26 cellular contexts compared by ENCODE assay signal in genomic region chr14:38175658-38176057, GRCh38. TPM values are rescaled to one million over a fixed set of nuclear protein-coding genes. Genes with fewer than 3 reads are reported as not detected.
DNase-seq lines count a peak whose midpoint lies in the region; ATAC-seq and TF ChIP-seq lines count a peak whose summit lies in the region.
"Had no signal": no experiment of that assay in that cellular context is flagged by ENCODE, and none has a peak within 500 bp of the region (broad histone marks: within the 10 kb centered on the region; RNA-seq: fewer than 3 reads in every experiment).

No MANE protein-coding gene starts in this region.

- TF ChIP-seq POLR2A in lower leg skin (IDR thresholded peaks at IDR 0.05): no peak

- no peak overlapping the region for H2BK120ac ChIP-seq in mesenchymal stem cell (ENCODE audit: low read depth, low read length)

- ATAC-seq in natural killer cell treated with Interleukin-12 subunit alpha and Interleukin-12 subunit beta and Interleukin-15 and Interleukin-18, amount 100 ng/mL, for 72 hours: peak; percentile 48 to 59
- ATAC-seq in natural killer cell (no peak), GM19468 (IDR thresholded peaks at IDR 0.05; ENCODE audit: extremely low read depth, unreplicated experiment) (peak; percentile 36), GM21367 (IDR thresholded peaks at IDR 0.05; ENCODE audit: unreplicated experiment) (no peak)
- peak; percentile 47 for ATAC-seq in activated T-helper 17 cell treated with anti-CD3 and anti-CD28 coated beads, Interleukin-2, amount 50 U/mL, for 72 hours (replicated peaks)
- ATAC-seq: A549 had no signal

- no peak overlapping the region for H2AFZ ChIP-seq in mesenchymal stem cell (ENCODE audit: low read depth, low read length)

- H3K4me1 ChIP-seq in mesenchymal stem cell (ENCODE audit: control insufficient read depth, insufficient read depth, low read depth, low read length): no peaks in the 10 kb centered on the region
- H3K4me1 ChIP-seq: A549; BE2C; BLaER1 treated with 17β-estradiol and CSF1 and Interleukin-3, amounts not matched to agents 10 nM and 100 nM had no signal

- H4K8ac ChIP-seq in mesenchymal stem cell (ENCODE audit: low read length): no peak overlapping the region

- H3K36me3 Mint-ChIP-seq in natural killer cell treated with Interleukin-12 subunit alpha and Interleukin-12 subunit beta and Interleukin-15 and Interleukin-18, amount 100 ng/mL, for 72 hours: peaks cover 21% of the 10 kb centered on the region
- H3K36me3 Mint-ChIP-seq in natural killer cell: peaks cover 7% of the 10 kb centered on the region
- no peaks in the 10 kb centered on the region for H3K36me3 Mint-ChIP-seq in activated T-helper 17 cell treated with anti-CD3 and anti-CD28 coated beads, Interleukin-2, amount 50 U/mL, for 72 hours (ENCODE audit: low read depth)
- H3K36me3 Mint-ChIP-seq: CD14-positive monocyte; CD4-positive, alpha-beta memory T cell had no signal

- H3K27ac Mint-ChIP-seq in natural killer cell treated with Interleukin-12 subunit alpha and Interleukin-12 subunit beta and Interleukin-15 and Interleukin-18, amount 100 ng/mL, for 72 hours: no peak overlapping the region
- no peak overlapping the region for H3K27ac Mint-ChIP-seq in natural killer cell
- no peak overlapping the region for H3K27ac Mint-ChIP-seq in activated T-helper 17 cell treated with anti-CD3 and anti-CD28 coated beads, Interleukin-2, amount 50 U/mL, for 72 hours
- H3K27ac Mint-ChIP-seq: CD14-positive monocyte; CD4-positive, alpha-beta memory T cell had no signal

- H3K4me1 Mint-ChIP-seq in natural killer cell treated with Interleukin-12 subunit alpha and Interleukin-12 subunit beta and Interleukin-15 and Interleukin-18, amount 100 ng/mL, for 72 hours (ENCODE audit: low read depth in 2 of 2): peaks cover 5 to 6% of the 10 kb centered on the region in 2 donors
- no peaks in the 10 kb centered on the region for H3K4me1 Mint-ChIP-seq in natural killer cell
- no peaks in the 10 kb centered on the region for H3K4me1 Mint-ChIP-seq in activated T-helper 17 cell treated with anti-CD3 and anti-CD28 coated beads, Interleukin-2, amount 50 U/mL, for 72 hours
- H3K4me1 Mint-ChIP-seq: CD14-positive monocyte; CD4-positive, alpha-beta memory T cell had no signal

- H3K4me3 Mint-ChIP-seq in natural killer cell treated with Interleukin-12 subunit alpha and Interleukin-12 subunit beta and Interleukin-15 and Interleukin-18, amount 100 ng/mL, for 72 hours: no peak overlapping the region
- H3K4me3 Mint-ChIP-seq in natural killer cell: no peak overlapping the region
- H3K4me3 Mint-ChIP-seq in activated T-helper 17 cell treated with anti-CD3 and anti-CD28 coated beads, Interleukin-2, amount 50 U/mL, for 72 hours: no peak overlapping the region
- H3K4me3 Mint-ChIP-seq: CD14-positive monocyte; CD4-positive, alpha-beta memory T cell had no signal

- H2BK12ac ChIP-seq in mesenchymal stem cell (ENCODE audit: low read length in 2 of 2): no peak overlapping the region

- DNase-seq in natural killer cell treated with Interleukin-12 subunit alpha and Interleukin-12 subunit beta and Interleukin-15 and Interleukin-18, amount 100 ng/mL, for 72 hours (ENCODE audit: low spot score): no peak
- DNase-seq in natural killer cell (no peak), mesenchymal stem cell (no peak), lower leg skin (ENCODE audit: low spot score in 2 of 2) (no peak), iPS-NIHi7 (ENCODE audit: extremely low spot score) (no peak)
- DNase-seq: 8988T; ACHN; AML-193; BE2C; Calu3; CD4-positive, alpha-beta memory T cell; COR-L47; DMS53; DMS79 treated with DMSO at 0.1 percent for 48 hours; GF-D8; GOT3; H7; HCEC 1CT had no signal

- H2BK15ac ChIP-seq in mesenchymal stem cell (ENCODE audit: low read depth, poor library complexity, severe bottlenecking): no peak overlapping the region

- intact Hi-C loops in natural killer cell (cut with micrococcal nuclease): no loop called here
- intact Hi-C loops in lower leg skin (cut with DNase I; ENCODE audit: low total_unique reads): no loop called here

- H2AK5ac ChIP-seq in mesenchymal stem cell (ENCODE audit: low read length, severe bottlenecking): peak overlapping the region; percentile 18

- 94% methylated on average over 2 of the region's 2 CpGs for WGBS in mesenchymal stem cell
- 87 to 91% methylated on average over 2 of the region's 2 CpGs for whole genome bisulfite sequencing in lower leg skin, 2 donors

- H2BK5ac ChIP-seq in mesenchymal stem cell (ENCODE audit: low read depth, low read length, poor library complexity, severe bottlenecking): no peak overlapping the region

- H3K23ac ChIP-seq in mesenchymal stem cell (ENCODE audit: low read length in 2 of 2): no peak overlapping the region

- TF ChIP-seq CTCF in natural killer cell (IDR thresholded peaks at IDR 0.05) (no peak), lower leg skin (IDR thresholded peaks at IDR 0.05) (no peak)

- H3K4me3 ChIP-seq in mesenchymal stem cell (ENCODE audit: insufficient read depth in 1 of 2, low read depth in 1 of 2, low read length in 2 of 2) (no peak overlapping the region), lower leg skin (ENCODE audit: low read depth, poor library complexity, severe bottlenecking) (no peak overlapping the region)
- H3K4me3 ChIP-seq: A549; BLaER1 treated with 17β-estradiol and CSF1 and Interleukin-3, amounts not matched to agents 10 nM and 100 nM had no signal

- peaks cover 5% of the 10 kb centered on the region for H3K9me3 Mint-ChIP-seq in natural killer cell treated with Interleukin-12 subunit alpha and Interleukin-12 subunit beta and Interleukin-15 and Interleukin-18, amount 100 ng/mL, for 72 hours
- no peaks in the 10 kb centered on the region for H3K9me3 Mint-ChIP-seq in natural killer cell
- peaks cover 22% of the 10 kb centered on the region for H3K9me3 Mint-ChIP-seq in activated T-helper 17 cell treated with anti-CD3 and anti-CD28 coated beads, Interleukin-2, amount 50 U/mL, for 72 hours

- H3K4ac ChIP-seq in mesenchymal stem cell (ENCODE audit: low read depth in 1 of 2, low read length in 2 of 2): no peak overlapping the region

- H3K9ac ChIP-seq in mesenchymal stem cell (ENCODE audit: low read length): no peak overlapping the region
- H3K9ac ChIP-seq: BLaER1 treated with 17β-estradiol and CSF1 and Interleukin-3, amounts not matched to agents 10 nM and 100 nM had no signal

- no peaks in the 10 kb centered on the region for H3K36me3 ChIP-seq in mesenchymal stem cell (ENCODE audit: control insufficient read depth in 1 of 2, insufficient read depth in 2 of 2, low read depth in 1 of 2, low read length in 2 of 2)
- H3K36me3 ChIP-seq: BE2C; BLaER1 treated with 17β-estradiol and CSF1 and Interleukin-3, amounts not matched to agents 10 nM and 100 nM had no signal

- no peak overlapping the region for H3K27ac ChIP-seq in mesenchymal stem cell (ENCODE audit: low read length, poor library complexity, severe bottlenecking)
- H3K27ac ChIP-seq: A549; BLaER1 treated with 17β-estradiol and CSF1 and Interleukin-3, amounts not matched to agents 10 nM and 100 nM had no signal

- H3K18ac ChIP-seq in mesenchymal stem cell (ENCODE audit: low read depth in 1 of 2, low read length in 2 of 2): no peak overlapping the region

- H3K27me3 Mint-ChIP-seq in natural killer cell treated with Interleukin-12 subunit alpha and Interleukin-12 subunit beta and Interleukin-15 and Interleukin-18, amount 100 ng/mL, for 72 hours: peaks cover 26 to 51% of the 10 kb centered on the region in 2 donors
- peaks cover 20 to 40% of the 10 kb centered on the region in 2 donors for H3K27me3 Mint-ChIP-seq in natural killer cell (ENCODE audit: low read depth in 2 of 2)
- no peaks in the 10 kb centered on the region for H3K27me3 Mint-ChIP-seq in activated T-helper 17 cell treated with anti-CD3 and anti-CD28 coated beads, Interleukin-2, amount 50 U/mL, for 72 hours

- peaks cover 2% of the 10 kb centered on the region for H3K9me3 ChIP-seq in mesenchymal stem cell (ENCODE audit: control insufficient read depth, low read length)
- H3K9me3 ChIP-seq: A549 had no signal

- H3K79me1 ChIP-seq in mesenchymal stem cell (replicated peaks; ENCODE audit: low read length, poor library complexity, severe bottlenecking): no peaks in the 10 kb centered on the region

- H3K14ac ChIP-seq in mesenchymal stem cell (ENCODE audit: low read length in 2 of 2): no peak overlapping the region

- H3K4me2 ChIP-seq in mesenchymal stem cell (ENCODE audit: low read length, poor library complexity, severe bottlenecking): no peak overlapping the region
- H3K4me2 ChIP-seq: A549; BLaER1 treated with 17β-estradiol and CSF1 and Interleukin-3, amounts not matched to agents 10 nM and 100 nM had no signal

- no peak overlapping the region for H4K91ac ChIP-seq in mesenchymal stem cell (ENCODE audit: low read length)

- no peaks in the 10 kb centered on the region for H3K27me3 ChIP-seq in mesenchymal stem cell (ENCODE audit: control insufficient read depth in 1 of 2, insufficient read depth in 1 of 2, low read length in 2 of 2)
- H3K27me3 ChIP-seq: BE2C; BLaER1 treated with 17β-estradiol and CSF1 and Interleukin-3, amounts not matched to agents 10 nM and 100 nM had no signal

RNA-seq across cellular contexts. Expression of gene SSTR1, which starts 32.0 kb away (rescaled TPM):
- not detected for total RNA-seq in natural killer cell treated with Interleukin-12 subunit alpha and Interleukin-12 subunit beta and Interleukin-15 and Interleukin-18, amount 100 ng/mL, for 72 hours
- not detected for total RNA-seq in natural killer cell
- not detected for total RNA-seq in activated T-helper 17 cell treated with anti-CD3 and anti-CD28 coated beads, Interleukin-2, amount 50 U/mL, for 72 hours
- polyA plus RNA-seq in mesenchymal stem cell (2013, experiment 1 of 2): 2.7 TPM
- polyA plus RNA-seq in mesenchymal stem cell (2013, experiment 2 of 2): 2.8 TPM
- 1 to 10 TPM in 1 of 4 donors, under 1 TPM in 3; 0.07 to 1.2 (median 0.49) TPM for total RNA-seq in lower leg skin
- total RNA-seq: CD4-positive, alpha-beta memory T cell; Daoy; G401 had no signal
- polyA plus RNA-seq: A549; CD14-positive monocyte; CD4-positive, alpha-beta memory T cell had no signal

Comparison
In these comparisons a context has a peak if more than half of its experiments do, and no peak if none do; other contexts are left out.
1. ATAC-seq: peak in natural killer cell treated with Interleukin-12 subunit alpha and Interleukin-12 subunit beta and Interleukin-15 and Interleukin-18, amount 100 ng/mL, for 72 hours (2 of 2), GM19468 (single experiment) and activated T-helper 17 cell treated with anti-CD3 and anti-CD28 coated beads, Interleukin-2, amount 50 U/mL, for 72 hours (single experiment); none in natural killer cell (0 of 3) and GM21367 (single experiment).